21 cellular contexts compared by ENCODE assay signal in the genomic region with DNA sequence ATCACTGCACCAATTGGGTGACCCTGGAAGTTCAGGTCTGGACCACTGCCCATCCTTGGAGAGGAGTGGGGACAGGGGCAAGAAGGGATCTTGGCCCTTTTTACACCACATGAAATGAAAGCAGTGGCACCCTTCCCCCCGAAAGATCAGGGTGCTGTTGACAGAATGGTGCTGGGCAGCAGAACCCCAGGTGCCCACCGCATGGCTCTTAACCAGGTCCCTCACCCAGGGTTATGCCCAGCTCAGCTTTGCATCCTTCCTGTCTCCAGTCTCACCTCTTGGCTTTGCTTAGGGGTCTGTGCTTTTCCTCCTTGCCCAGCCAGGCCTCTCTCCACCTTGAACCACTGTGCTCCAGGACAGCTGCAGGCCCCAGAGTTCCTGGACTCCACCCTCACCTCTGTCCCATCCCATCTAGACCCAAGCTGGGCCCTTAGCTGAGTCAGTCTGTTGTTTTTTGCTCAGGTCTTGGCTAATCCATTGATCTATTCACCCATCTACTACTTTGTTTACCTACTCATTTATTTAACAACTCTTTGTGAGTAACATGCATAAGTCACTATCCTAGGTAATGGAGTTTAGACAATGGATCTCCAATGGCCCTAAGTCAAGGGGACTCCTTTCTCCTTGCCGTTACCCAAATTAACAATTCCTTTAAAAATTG.
"Had no signal": no experiment of that assay in that cellular context is flagged by ENCODE, and none has a peak within 500 bp of the region (broad histone marks: within the 10 kb centered on the region; RNA-seq: fewer than 3 reads in every experiment).

No MANE protein-coding gene starts in this region.

- H3K4me3 ChIP-seq: esophagus squamous epithelium, gastroesophageal sphincter, psoas muscle, right lobe of liver, spleen, stomach, thoracic aorta, transverse colon had no signal

- H3K27ac ChIP-seq: esophagus squamous epithelium, gastroesophageal sphincter, neutrophil, psoas muscle, right lobe of liver, spleen, stomach, thoracic aorta, transverse colon had no signal

- DNase-seq: effector memory CD8-positive, alpha-beta T cell; esophagus squamous epithelium; foreskin fibroblast; kidney glomerular epithelial cell; mammary epithelial cell; nephron progenitor cell; psoas muscle; retina; spleen; stimulated activated CD4-positive, alpha-beta T cell treated with anti-CD3 and anti-CD28 coated beads, Interleukin-2, amount 100 ng/mL, for 24 hours; stimulated activated CD4-positive, alpha-beta T cell treated with anti-CD3 and anti-CD28 coated beads, Interleukin-4, amount 100 ng/mL, for 4 hours; stimulated activated naive CD4-positive, alpha-beta T cell; stomach; substantia nigra; transverse colon had no signal

- H3K4me3 Mint-ChIP-seq: dendritic cell treated with granulocyte-macrophage colony-stimulating factor and Interleukin-4, amounts not matched to agents 40 ng/mL and 50 ng/mL, for 4 days; effector memory CD8-positive, alpha-beta T cell; naive thymus-derived CD4-positive, alpha-beta T cell; nephron progenitor cell had no signal

- H3K4me1 ChIP-seq: esophagus squamous epithelium, gastroesophageal sphincter, psoas muscle, right lobe of liver, spleen, stomach, transverse colon had no signal

- H3K27me3 ChIP-seq: esophagus squamous epithelium, neutrophil, right lobe of liver, spleen, stomach, transverse colon had no signal

- H3K36me3 ChIP-seq: esophagus squamous epithelium, gastroesophageal sphincter, neutrophil, right lobe of liver, spleen, stomach, thoracic aorta, transverse colon had no signal

- ATAC-seq: effector memory CD8-positive, alpha-beta T cell; gastroesophageal sphincter; naive thymus-derived CD4-positive, alpha-beta T cell had no signal

- H3K4me1 Mint-ChIP-seq: naive thymus-derived CD4-positive, alpha-beta T cell had no signal

- H3K27ac Mint-ChIP-seq: dendritic cell treated with granulocyte-macrophage colony-stimulating factor and Interleukin-4, amounts not matched to agents 40 ng/mL and 50 ng/mL, for 4 days; effector memory CD8-positive, alpha-beta T cell; naive thymus-derived CD4-positive, alpha-beta T cell; nephron progenitor cell had no signal

- H3K9me3 ChIP-seq: neutrophil had no signal
